Comparison of ENCODE assay signal across 8 cellular contexts in the genomic region with DNA sequence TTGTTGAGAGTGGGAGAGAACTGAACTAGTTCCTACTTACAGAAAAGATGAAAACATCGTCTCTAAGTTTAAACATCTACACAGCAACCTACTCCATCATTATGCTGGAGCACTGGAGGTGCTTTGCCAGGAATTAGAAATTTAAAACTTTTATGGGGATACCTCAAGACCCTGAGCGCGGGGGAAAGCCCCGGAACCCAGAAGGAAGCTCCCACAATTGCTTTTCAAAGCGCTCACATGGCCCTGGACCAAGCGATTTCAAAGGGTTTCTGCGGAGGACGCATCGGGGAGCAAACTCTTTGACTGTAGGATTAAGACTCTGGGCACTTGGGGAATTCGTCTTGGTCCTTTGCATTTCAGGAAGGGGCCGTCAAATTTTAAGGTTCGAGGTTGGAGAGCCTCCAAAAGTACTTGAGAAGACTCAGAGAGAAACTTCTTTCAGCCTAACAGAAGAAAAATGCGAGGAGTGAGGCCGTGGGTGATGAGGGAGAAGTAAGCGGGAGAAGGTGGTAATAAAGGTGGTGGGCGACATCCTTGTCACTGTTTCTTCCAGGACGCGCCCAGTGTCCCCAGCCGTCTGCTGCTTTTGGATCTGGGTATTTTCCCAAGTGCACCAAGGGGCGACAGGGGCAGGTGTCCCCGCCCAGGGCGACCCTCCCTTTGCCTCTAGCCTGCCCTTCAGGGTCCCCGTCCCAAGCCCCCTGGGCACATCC. TPM values are rescaled to one million over a fixed set of nuclear protein-coding genes. Genes with fewer than 3 reads are reported as not detected.
A peak's percentile ranks its signal among the peaks of the same experiment; 100 is the strongest.
DNase-seq lines count a peak whose midpoint lies in the region; ATAC-seq and TF ChIP-seq lines count a peak whose summit lies in the region.

No MANE protein-coding gene starts in this region.

- no peak for ATAC-seq in activated naive CD4-positive, alpha-beta T cell treated with anti-CD3 and anti-CD28 coated beads, Interleukin-2, amount 50 U/mL, for 72 hours
- no peak for ATAC-seq in lower lobe of right lung
- ATAC-seq in HG03196 (IDR thresholded peaks at IDR 0.05; ENCODE audit: unreplicated experiment): no peak

- H3K9me3 Mint-ChIP-seq in activated naive CD4-positive, alpha-beta T cell treated with anti-CD3 and anti-CD28 coated beads, Interleukin-2, amount 10 ng/mL, durations not matched to agents 7 days and 5 days: no peaks in the 10 kb centered on the region
- no peaks in the 10 kb centered on the region for H3K9me3 Mint-ChIP-seq in activated naive CD4-positive, alpha-beta T cell treated with anti-CD3 and anti-CD28 coated beads, Interleukin-2, amount 50 U/mL, for 72 hours
- H3K9me3 Mint-ChIP-seq in activated T-helper 2 cell treated with anti-CD3 and anti-CD28 coated beads, Interferon-gamma antibody, Interleukin-2, Interleukin-4, amounts not matched to agents 10 μg/mL and 5 μg/mL and 100 μg/mL, durations not matched to agents 14 hours and 24 hours and 36 hours: no peaks in the 10 kb centered on the region

- 3% methylated on average over 23 of the region's 23 CpGs for WGBS in thymus

- H3K27me3 Mint-ChIP-seq in activated naive CD4-positive, alpha-beta T cell treated with anti-CD3 and anti-CD28 coated beads, Interleukin-2, amount 10 ng/mL, durations not matched to agents 7 days and 5 days: peaks cover 44% of the 10 kb centered on the region
- peaks cover 60% of the 10 kb centered on the region for H3K27me3 Mint-ChIP-seq in activated T-helper 2 cell treated with anti-CD3 and anti-CD28 coated beads, Interferon-gamma antibody, Interleukin-2, Interleukin-4, amounts not matched to agents 10 μg/mL and 5 μg/mL and 100 μg/mL, durations not matched to agents 14 hours and 24 hours and 36 hours (ENCODE audit: low read depth)

- peak overlapping the region; percentile 60 for H3K4me3 Mint-ChIP-seq in activated naive CD4-positive, alpha-beta T cell treated with anti-CD3 and anti-CD28 coated beads, Interleukin-2, amount 10 ng/mL, durations not matched to agents 7 days and 5 days
- peak overlapping the region; percentile 75 for H3K4me3 Mint-ChIP-seq in activated T-helper 2 cell treated with anti-CD3 and anti-CD28 coated beads, Interferon-gamma antibody, Interleukin-2, Interleukin-4, amounts not matched to agents 10 μg/mL and 5 μg/mL and 100 μg/mL, durations not matched to agents 14 hours and 24 hours and 36 hours (ENCODE audit: low read depth)

- no peak for TF ChIP-seq CTCF in lower lobe of right lung (IDR thresholded peaks at IDR 0.05)

- H3K9me3 ChIP-seq in lower lobe of right lung: no peaks in the 10 kb centered on the region
- no peaks in the 10 kb centered on the region for H3K9me3 ChIP-seq in thymus (ENCODE audit: control insufficient read depth)

- intact Hi-C loops in activated T-helper 2 cell treated with anti-CD3 and anti-CD28 coated beads, Interferon-gamma antibody, Interleukin-2, Interleukin-4, amounts not matched to agents 10 μg/mL and 5 μg/mL and 100 μg/mL, durations not matched to agents 14 hours and 24 hours and 36 hours (cut with micrococcal nuclease): no loop called here
- intact Hi-C loops in lower lobe of right lung (cut with DNase I): no loop called here

- peaks cover 73% of the 10 kb centered on the region for H3K27me3 ChIP-seq in lower lobe of right lung (ENCODE audit: low read depth)
- peaks cover 27% of the 10 kb centered on the region for H3K27me3 ChIP-seq in thymus (ENCODE audit: control insufficient read depth, insufficient read depth)

- peak overlapping the region; percentile 15 for H3K27ac ChIP-seq in lower lobe of right lung
- no peak overlapping the region for H3K27ac ChIP-seq in thymus (ENCODE audit: low read depth)

- H3K4me1 ChIP-seq in lower lobe of right lung (peaks cover 16% of the 10 kb centered on the region), thymus (ENCODE audit: control insufficient read depth, insufficient read depth, low read length) (peaks cover 14% of the 10 kb centered on the region)

- H3K4me3 ChIP-seq in lower lobe of right lung (peak overlapping the region; percentile 39), thymus (ENCODE audit: low read length) (peak overlapping the region; percentile 43)

- CTCF ChIA-PET in activated naive CD4-positive, alpha-beta T cell treated with anti-CD3 and anti-CD28 coated beads, Interleukin-2, amount 10 ng/mL, durations not matched to agents 7 days and 5 days (lab: Charles Lee): no interaction called here

- H3K27ac Mint-ChIP-seq in activated naive CD4-positive, alpha-beta T cell treated with anti-CD3 and anti-CD28 coated beads, Interleukin-2, amount 10 ng/mL, durations not matched to agents 7 days and 5 days: no peak overlapping the region
- no peak overlapping the region for H3K27ac Mint-ChIP-seq in activated naive CD4-positive, alpha-beta T cell treated with anti-CD3 and anti-CD28 coated beads, Interleukin-2, amount 50 U/mL, for 72 hours
- peak overlapping the region; percentile 53 for H3K27ac Mint-ChIP-seq in activated T-helper 2 cell treated with anti-CD3 and anti-CD28 coated beads, Interferon-gamma antibody, Interleukin-2, Interleukin-4, amounts not matched to agents 10 μg/mL and 5 μg/mL and 100 μg/mL, durations not matched to agents 14 hours and 24 hours and 36 hours

- H3K36me3 Mint-ChIP-seq in activated naive CD4-positive, alpha-beta T cell treated with anti-CD3 and anti-CD28 coated beads, Interleukin-2, amount 10 ng/mL, durations not matched to agents 7 days and 5 days: no peaks in the 10 kb centered on the region
- H3K36me3 Mint-ChIP-seq in activated naive CD4-positive, alpha-beta T cell treated with anti-CD3 and anti-CD28 coated beads, Interleukin-2, amount 50 U/mL, for 72 hours: peaks cover 5 to 7% of the 10 kb centered on the region in 2 donors
- H3K36me3 Mint-ChIP-seq in activated T-helper 2 cell treated with anti-CD3 and anti-CD28 coated beads, Interferon-gamma antibody, Interleukin-2, Interleukin-4, amounts not matched to agents 10 μg/mL and 5 μg/mL and 100 μg/mL, durations not matched to agents 14 hours and 24 hours and 36 hours (ENCODE audit: low read depth): no peaks in the 10 kb centered on the region

- DNase-seq in activated naive CD4-positive, alpha-beta T cell treated with anti-CD3 and anti-CD28 coated beads, Interleukin-2, amount 10 ng/mL, durations not matched to agents 7 days and 5 days: no peak
- DNase-seq in activated naive CD4-positive, alpha-beta T cell treated with anti-CD3 and anti-CD28 coated beads, Interleukin-2, amount 50 U/mL, for 72 hours (ENCODE audit: low spot score in 2 of 2): no peak
- no peak for DNase-seq in activated T-helper 2 cell treated with anti-CD3 and anti-CD28 coated beads, Interferon-gamma antibody, Interleukin-2, Interleukin-4, amounts not matched to agents 10 μg/mL and 5 μg/mL and 100 μg/mL, durations not matched to agents 14 hours and 24 hours and 36 hours (ENCODE audit: low spot score)
- DNase-seq in lower lobe of right lung (no peak), epidermal melanocyte (ENCODE audit: insufficient read length, low spot score) (no peak)
- DNase-seq in stimulated activated CD4-positive, alpha-beta T cell treated with anti-CD3 and anti-CD28 coated beads, Interleukin-4, amount 100 ng/mL, for 1 hour: no peak

- no peaks in the 10 kb centered on the region for H3K36me3 ChIP-seq in lower lobe of right lung
- H3K36me3 ChIP-seq in thymus (ENCODE audit: control insufficient read depth, insufficient read depth): no peaks in the 10 kb centered on the region

- peaks cover 31% of the 10 kb centered on the region for H3K4me1 Mint-ChIP-seq in activated naive CD4-positive, alpha-beta T cell treated with anti-CD3 and anti-CD28 coated beads, Interleukin-2, amount 10 ng/mL, durations not matched to agents 7 days and 5 days
- peaks cover 29% of the 10 kb centered on the region for H3K4me1 Mint-ChIP-seq in activated T-helper 2 cell treated with anti-CD3 and anti-CD28 coated beads, Interferon-gamma antibody, Interleukin-2, Interleukin-4, amounts not matched to agents 10 μg/mL and 5 μg/mL and 100 μg/mL, durations not matched to agents 14 hours and 24 hours and 36 hours (ENCODE audit: low read depth)

RNA-seq across cellular contexts. Expression of a gene that starts 0.6 kb away (rescaled TPM):
- total RNA-seq in activated naive CD4-positive, alpha-beta T cell treated with anti-CD3 and anti-CD28 coated beads, Interleukin-2, amount 50 U/mL, for 72 hours: not detected
- 0.25 TPM in 1 of 2 replicates, not detected in the other for total RNA-seq in activated T-helper 2 cell treated with anti-CD3 and anti-CD28 coated beads, Interferon-gamma antibody, Interleukin-2, Interleukin-4, amounts not matched to agents 10 μg/mL and 5 μg/mL and 100 μg/mL, durations not matched to agents 14 hours and 24 hours and 36 hours
- total RNA-seq in lower lobe of right lung: 7.4 TPM
- 0.57 TPM for polyA plus RNA-seq in thymus

RNA-seq across cellular contexts. Expression of a gene that starts 30.7 kb away (rescaled TPM):
- under 1 TPM in 1 of 2 donors, not detected in 1; 0.74 TPM for total RNA-seq in activated naive CD4-positive, alpha-beta T cell treated with anti-CD3 and anti-CD28 coated beads, Interleukin-2, amount 50 U/mL, for 72 hours
- total RNA-seq in activated T-helper 2 cell treated with anti-CD3 and anti-CD28 coated beads, Interferon-gamma antibody, Interleukin-2, Interleukin-4, amounts not matched to agents 10 μg/mL and 5 μg/mL and 100 μg/mL, durations not matched to agents 14 hours and 24 hours and 36 hours: 0.62 and 0.94 TPM in 2 replicates
- 2.6 TPM for total RNA-seq in lower lobe of right lung
- 1.7 TPM for polyA plus RNA-seq in thymus

RNA-seq across cellular contexts. Expression of a gene that starts 59.2 kb away (rescaled TPM):
- 10 to 100 TPM; 24.6 to 29.7 TPM for total RNA-seq in activated naive CD4-positive, alpha-beta T cell treated with anti-CD3 and anti-CD28 coated beads, Interleukin-2, amount 50 U/mL, for 72 hours
- 17.3 and 17.9 TPM in 2 replicates for total RNA-seq in activated T-helper 2 cell treated with anti-CD3 and anti-CD28 coated beads, Interferon-gamma antibody, Interleukin-2, Interleukin-4, amounts not matched to agents 10 μg/mL and 5 μg/mL and 100 μg/mL, durations not matched to agents 14 hours and 24 hours and 36 hours
- total RNA-seq in lower lobe of right lung: 29.0 TPM
- 13.7 TPM for polyA plus RNA-seq in thymus
